Comparison of ENCODE assay signal across 28 cellular contexts in the genomic region with DNA sequence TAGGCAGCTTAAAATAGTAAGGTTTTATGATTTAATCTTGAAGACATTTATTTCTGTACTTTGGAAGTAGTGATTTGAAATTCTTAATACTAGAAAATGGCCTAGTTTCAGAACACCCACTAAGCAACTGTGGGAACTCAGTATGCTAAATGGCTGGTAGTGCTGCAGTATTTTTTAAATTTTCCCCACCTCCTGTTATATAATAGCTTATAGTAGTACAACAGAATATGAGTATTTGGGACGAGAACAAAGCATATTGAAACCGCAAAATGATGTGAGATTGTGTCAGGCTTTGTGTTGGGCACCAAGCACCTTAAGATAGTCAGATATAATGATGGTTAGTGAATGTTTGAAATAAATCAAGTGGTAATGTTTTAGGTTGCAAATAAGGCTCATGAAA.
"Had no signal": no experiment of that assay in that cellular context is flagged by ENCODE, and none has a peak within 500 bp of the region (broad histone marks: within the 10 kb centered on the region; RNA-seq: fewer than 3 reads in every experiment).

No MANE protein-coding gene starts in this region.

- H3K4me3 Mint-ChIP-seq: T-cell had no signal

- H3K36me3 ChIP-seq: Peyer's patch, SJSA1 had no signal

- H3K4me1 ChIP-seq: SJSA1 had no signal

- H3K4me2 ChIP-seq: SK-N-SH had no signal

- H3K27me3 Mint-ChIP-seq: T-cell had no signal

- H3K9me2 ChIP-seq: SK-N-SH had no signal

- H3K27me3 ChIP-seq: Peyer's patch, SJSA1 had no signal

- DNase-seq: Karpas-422, MM.1S, MV-4-11, NCI-H1092, NCI-H1105, NCI-H1417 treated with DMSO at 0.1 percent for 48 hours, NCI-H1436 treated with DMSO at 0.1 percent for 48 hours, NCI-H1694 treated with DMSO at 0.1 percent for 48 hours, NCI-H187 treated with DMSO at 0.1 percent for 48 hours, NCI-H2029, NCI-H2081, NCI-H2171 treated with DMSO at 0.1 percent for 48 hours, NCI-H226, NCI-H446 treated with DMSO at 0.1 percent for 48 hours, NCI-H510A, NCI-H524, NCI-H526, NCI-H69, NCI-H748 treated with DMSO at 0.1 percent for 48 hours, NCI-H82, Peyer's patch, Right ventricle myocardium superior, RPMI8226, SHP77 treated with DMSO at 0.1 percent for 48 hours, SK-N-SH, T-cell had no signal

- H3K9me3 Mint-ChIP-seq: T-cell had no signal

- H3K9ac ChIP-seq: KMS-11, SK-N-SH had no signal

- H3K9me3 ChIP-seq: Peyer's patch, SJSA1, SK-N-SH had no signal

- H3K27ac Mint-ChIP-seq: T-cell had no signal

- H3K4me3 ChIP-seq: Peyer's patch, SJSA1 had no signal

- ATAC-seq: T-cell had no signal

- H3K27ac ChIP-seq: KMS-11, Peyer's patch, SJSA1 had no signal
